12 cellular contexts compared by ENCODE assay signal in genomic region chr2:46311651-46312223, GRCh38. TPM values are rescaled to one million over a fixed set of nuclear protein-coding genes. Genes with fewer than 3 reads are reported as not detected.
DNase-seq lines count a peak whose midpoint lies in the region; ATAC-seq, FAIRE-seq and TF ChIP-seq lines count a peak whose summit lies in the region.
"Had no signal": no experiment of that assay in that cellular context is flagged by ENCODE, and none has a peak within 500 bp of the region (broad histone marks: within the 10 kb centered on the region; RNA-seq: fewer than 3 reads in every experiment).

No MANE protein-coding gene starts in this region.

- H3K4me1 Mint-ChIP-seq in naive thymus-derived CD8-positive, alpha-beta T cell = peaks cover 0 to 10% (median 0%) of the 10 kb centered on the region in 4 donors
- H3K4me1 Mint-ChIP-seq: B cell had no signal

- WGBS in K562 (ENCODE audit: insufficient coverage, low coverage, missing lambda C conversion rate) = 53% methylated on average over 6 of the region's 6 CpGs
- 78% methylated on average over 6 of the region's 6 CpGs for WGBS in smooth muscle cell (ENCODE audit: low lambda C conversion rate)

- H3K27ac ChIP-seq in K562 (ENCODE audit: extremely low read depth, low read depth, low read length) (no peak overlapping the region), left lung (peak overlapping the region; percentile 20 to 23), smooth muscle cell (ENCODE audit: low read depth) (peak overlapping the region; percentile 46)
- H3K27ac ChIP-seq: parathyroid adenoma had no signal

- intact Hi-C loops in K562 (cut with micrococcal nuclease) (loop anchor here (10.0 kb wide), 1 partner anchor 123 kb away; no protein-coding TSS in a partner anchor), left lung (cut with DNase I) (no loop called here)

- H3K4me1 ChIP-seq in K562 (replicated peaks in 1 of 2; ENCODE audit: control insufficient read depth in 2 of 2, insufficient read depth in 2 of 2, low read length in 2 of 2) (peaks cover 26 to 38% of the 10 kb centered on the region in 2 experiments), left lung (peaks cover 65 to 97% of the 10 kb centered on the region in 2 donors), smooth muscle cell (ENCODE audit: low read depth) (peaks cover 19% of the 10 kb centered on the region)

- CTCF ChIA-PET in K562 (lab: Yijun Ruan, JAX; ENCODE audit: low intra/inter-chr PET ratio) = no interaction called here

- peaks cover 0 to 5% (median 0%) of the 10 kb centered on the region in 3 donors for H3K36me3 Mint-ChIP-seq in naive thymus-derived CD8-positive, alpha-beta T cell

- no peak overlapping the region for H3K9ac ChIP-seq in K562 (ENCODE audit: insufficient read depth in 1 of 2, low read depth in 2 of 2, low read length in 2 of 2)
- no peak overlapping the region for H3K9ac ChIP-seq in smooth muscle cell (ENCODE audit: low read depth)
- H3K9ac ChIP-seq: parathyroid adenoma had no signal

- no TSS peak for BruUV-seq in K562 (replicated peaks; lab: Mats Ljungman, UMichigan)

- no peaks in the 10 kb centered on the region for H3K27me3 ChIP-seq in K562 (ENCODE audit: control insufficient read depth in 2 of 2, insufficient read depth in 2 of 2, low read length in 2 of 2)
- H3K27me3 ChIP-seq in left lung = no peaks in the 10 kb centered on the region
- H3K27me3 ChIP-seq in smooth muscle cell (ENCODE audit: low read depth) = no peaks in the 10 kb centered on the region

- TF ChIP-seq CTCF in K562 (IDR thresholded peaks at IDR 0.05 in 2 of 3, conservative IDR thresholded peaks at IDR 0.05 in 1 of 3; ENCODE audit: insufficient read depth in 2 of 3, low read depth in 1 of 3, low read length in 3 of 3) (no peak), left lung (IDR thresholded peaks at IDR 0.05) (no peak), smooth muscle cell (IDR thresholded peaks at IDR 0.05; ENCODE audit: borderline replicate concordance, insufficient read depth, poor library complexity, severe bottlenecking) (no peak)

- no peak for TF ChIP-seq RAD21 in K562 (CRISPR knock-in tag; conservative IDR thresholded peaks at IDR 0.05 in 1 of 2, IDR thresholded peaks at IDR 0.05 in 1 of 2)

- FAIRE-seq in K562 (lab: Jason Lieb, UNC) = no peak

- H3K4me3 ChIP-seq in K562 = no peak overlapping the region
- H3K4me3 ChIP-seq in left lung = no peak overlapping the region
- H3K4me3 ChIP-seq in smooth muscle cell = no peak overlapping the region

- DNase-seq in HCEC 1CT (peak; percentile 3), K562 (ENCODE audit: extremely low read depth in 1 of 4, low spot score in 3 of 4) (no peak), left lung (no peak), smooth muscle cell (lab: John Stamatoyannopoulos, UW; ENCODE audit: unreplicated experiment) (no peak), amygdala (lab: John Stamatoyannopoulos, UW) (no peak), NCI-H1436 treated with DMSO at 0.1 percent for 48 hours (lab: John Stamatoyannopoulos, UW) (no peak), OCI-M1 (lab: John Stamatoyannopoulos, UW) (no peak)
- DNase-seq in naive thymus-derived CD8-positive, alpha-beta T cell = no peak
- DNase-seq: activated CD4-positive, alpha-beta T cell treated with anti-CD3 and anti-CD28 coated beads, Interleukin-2, amount 50 U/mL, for 4 hours; activated T-cell treated with anti-CD3 and anti-CD28 coated beads, Interleukin-2, amount 50 U/mL, for 48 hours had no signal

- H3K27me3 Mint-ChIP-seq in naive thymus-derived CD8-positive, alpha-beta T cell = peaks cover 22 to 69% (median 44%) of the 10 kb centered on the region in 5 donors

- H3K9me3 Mint-ChIP-seq in naive thymus-derived CD8-positive, alpha-beta T cell = peaks cover 0 to 3% (median 0%) of the 10 kb centered on the region in 9 donors

- no peak for TF ChIP-seq EP300 in K562 (IDR thresholded peaks at IDR 0.05; ENCODE audit: low read length)

- in situ Hi-C loops in K562 (cut with MboI) = no loop called here

- H3K9me3 ChIP-seq in K562 (replicated peaks; ENCODE audit: control insufficient read depth, insufficient read depth, low read depth, low read length) = no peaks in the 10 kb centered on the region
- H3K9me3 ChIP-seq in left lung = no peaks in the 10 kb centered on the region
- H3K9me3 ChIP-seq in smooth muscle cell (replicated peaks; ENCODE audit: low read depth) = no peaks in the 10 kb centered on the region

- ATAC-seq in K562 (no peak), left lung (no peak)
- no peak for ATAC-seq in naive thymus-derived CD8-positive, alpha-beta T cell

- H2AFZ ChIP-seq in K562 (ENCODE audit: low read depth, low read length) (no peak overlapping the region), smooth muscle cell (ENCODE audit: low read depth) (no peak overlapping the region)
- H2AFZ ChIP-seq: parathyroid adenoma had no signal

- peaks cover 36% of the 10 kb centered on the region for H3F3A ChIP-seq in smooth muscle cell (ENCODE audit: low read depth)

- TF ChIP-seq POLR2A in K562 (conservative IDR thresholded peaks at IDR 0.05) = no peak

- no peak overlapping the region for H3K4me3 Mint-ChIP-seq in naive thymus-derived CD8-positive, alpha-beta T cell
- H3K4me3 Mint-ChIP-seq: B cell had no signal

- no peaks in the 10 kb centered on the region for H4K20me1 ChIP-seq in K562 (replicated peaks; ENCODE audit: control insufficient read depth, insufficient read depth, low read length)
- H4K20me1 ChIP-seq in smooth muscle cell (ENCODE audit: low read depth) = peaks cover 80% of the 10 kb centered on the region

- peaks cover 10% of the 10 kb centered on the region for H3K9me1 ChIP-seq in K562 (ENCODE audit: control insufficient read depth, insufficient read depth, low read length)

- H3K27ac Mint-ChIP-seq in naive thymus-derived CD8-positive, alpha-beta T cell = no peak overlapping the region
- H3K27ac Mint-ChIP-seq: B cell had no signal

- POLR2A ChIA-PET in K562 (lab: Yijun Ruan, JAX) = interaction anchor here (0.6 to 1.6 kb wide), 5 partner anchors 8 to 109 kb away, joined by 3 to 7 read pairs (median 3); no protein-coding TSS in a partner anchor
- POLR2A ChIA-PET in naive thymus-derived CD8-positive, alpha-beta T cell (lab: Charles Lee) = no interaction called here

- no peaks in the 10 kb centered on the region for H3K36me3 ChIP-seq in K562 (ENCODE audit: control insufficient read depth, insufficient read depth, low read length)
- H3K36me3 ChIP-seq in left lung = no peaks in the 10 kb centered on the region
- no peaks in the 10 kb centered on the region for H3K36me3 ChIP-seq in smooth muscle cell (ENCODE audit: low read depth)

- H3K79me2 ChIP-seq in K562 (ENCODE audit: control insufficient read depth, insufficient read depth, low read length) (peaks cover 4% of the 10 kb centered on the region; the same call in 1 of the 3 replicates), smooth muscle cell (ENCODE audit: low read depth) (peaks cover 93% of the 10 kb centered on the region)

- H3K4me2 ChIP-seq in K562 (ENCODE audit: insufficient read depth, low read length) = no peak overlapping the region
- H3K4me2 ChIP-seq in smooth muscle cell = no peak overlapping the region

TF ChIP-seq in K562, 482 proteins besides CTCF, POLR2A, EP300 and RAD21 (continues in another document):
- TF ChIP-seq FOXP1 (CRISPR knock-in tag; IDR thresholded peaks at IDR 0.05) = no peak
- TF ChIP-seq ZNF316 (IDR thresholded peaks at IDR 0.05) = 0 out of 2 replicates have a peak, but pooled peaks have one; percentile 18
- no peak for TF ChIP-seq ZNF175 (CRISPR knock-in tag; IDR thresholded peaks at IDR 0.05; ENCODE audit: low read depth)
- TF ChIP-seq ZNF449 (CRISPR knock-in tag; IDR thresholded peaks at IDR 0.05) = no peak
- no peak for TF ChIP-seq SMC3 (conservative IDR thresholded peaks at IDR 0.05; ENCODE audit: insufficient read depth, low read depth, low read length)

RNA-seq across cellular contexts. Expression of gene EPAS1, which starts 14.5 kb away (rescaled TPM):
- total RNA-seq in K562 (2011; cell fraction: chromatin; rRNA removed; ENCODE audit: low replicate concordance) = 16.7 and 39.1 TPM in 2 replicates
- total RNA-seq in K562 (2011; cell fraction: nucleolus; rRNA removed) = 11.2 and 15.0 TPM in 2 replicates
- 13.9 and 14.0 TPM in 2 replicates for total RNA-seq in K562 (2011; cell fraction: nucleoplasm; rRNA removed)
- total RNA-seq in K562 (2014; rRNA removed) (1.8 and 4.3 TPM in 2 replicates), K562 (2014; rRNA removed; fragmentation: Illumina TruSeq; extraction: Trizol) (2.6 and 4.1 TPM in 2 replicates), K562 (2015; rRNA removed; fragmentation: Illumina TruSeq; extraction: Trizol) (5.3 and 5.6 TPM in 2 replicates), K562 (2021) (9.9 and 11.2 TPM in 2 replicates), left lung (100 to 1,000 TPM; 590 to 962 TPM), smooth muscle cell (57.5 and 91.6 TPM in 2 replicates)
- polyA plus RNA-seq in K562 (2011; rRNA removed) (4.1 and 14.1 TPM in 2 replicates), K562 (2014; fragmentation: Illumina TruSeq; extraction: Trizol) (4.6 and 6.2 TPM in 2 replicates), K562 (2014; fragmentation: Nextera tagmentation; extraction: Ambion mirVana) (under 1 TPM; 0.25 to 0.56 TPM), K562 (2014; rRNA removed) (2.9 and 3.6 TPM in 2 replicates), smooth muscle cell (31.7 and 61.5 TPM in 2 replicates)
- 3.4 and 4.8 TPM in 2 replicates for polyA plus RNA-seq in K562 (2011; cell fraction: cytosol; rRNA removed)
- polyA plus RNA-seq in K562 (2011; cell fraction: nucleus; rRNA removed) = 15.8 and 17.6 TPM in 2 replicates
- 13.3 and 35.0 TPM in 2 replicates for polyA plus RNA-seq in K562 (2012)
- polyA minus RNA-seq in K562 (2011; rRNA and poly(A)+ RNA removed) = 6.0 and 12.7 TPM in 2 replicates
- 6.8 and 16.1 TPM in 2 replicates for polyA minus RNA-seq in K562 (2011; cell fraction: cytosol; rRNA and poly(A)+ RNA removed)
- polyA minus RNA-seq in K562 (2011; cell fraction: nucleus; rRNA and poly(A)+ RNA removed) = 14.5 and 17.2 TPM in 2 replicates
- 1 to 10 TPM; 1.1 to 1.2 TPM for total RNA-seq in naive thymus-derived CD8-positive, alpha-beta T cell
- polyA plus RNA-seq in naive thymus-derived CD8-positive, alpha-beta T cell = 1 to 10 TPM in 1 of 3 donors, under 1 TPM in 2; 0.16 to 1.7 (median 0.23) TPM
